11 cellular contexts compared by ENCODE assay signal in genomic region chr7:112007185-112007584, GRCh38.
"Had no signal": no experiment of that assay in that cellular context is flagged by ENCODE, and none has a peak within 500 bp of the region (broad histone marks: within the 10 kb centered on the region; RNA-seq: fewer than 3 reads in every experiment).

No MANE protein-coding gene starts in this region.

- H3K36me3 ChIP-seq: HAP-1 had no signal

- H2AFZ ChIP-seq: GM23248, GM23338 had no signal

- ATAC-seq: GM23338, HCT116 had no signal

- DNase-seq: GM23248, GOT3, H7, H9, HCEC 1CT, HFFc6 had no signal

- H3K4me3 ChIP-seq: GM23248, GM23338, HAP-1 had no signal

- FAIRE-seq: H1, H54 had no signal

- H3K27ac ChIP-seq: GM23248 had no signal

- H3K4me1 ChIP-seq: HAP-1 had no signal

- H3K9me3 ChIP-seq: HAP-1 had no signal

- H3K4me2 ChIP-seq: GM23338 had no signal

- H3K9ac ChIP-seq: GM23248 had no signal
